26 cellular contexts compared by ENCODE assay signal in genomic region chr1:115933625-115934024, GRCh38.
"Had no signal": no experiment of that assay in that cellular context is flagged by ENCODE, and none has a peak within 500 bp of the region (broad histone marks: within the 10 kb centered on the region; RNA-seq: fewer than 3 reads in every experiment).

No MANE protein-coding gene starts in this region.

- DNase-seq: stimulated activated CD4-positive, alpha-beta T cell treated with anti-CD3 and anti-CD28 coated beads, Interleukin-2, amount 100 ng/mL, for 48 hours; stimulated activated CD4-positive, alpha-beta T cell treated with anti-CD3 and anti-CD28 coated beads, Interleukin-4, amount 100 ng/mL, for 1 hour; stimulated activated CD4-positive, alpha-beta T cell treated with anti-CD3 and anti-CD28 coated beads, Interleukin-4, amount 100 ng/mL, for 24 hours; stimulated activated CD4-positive, alpha-beta T cell treated with anti-CD3 and anti-CD28 coated beads, Interleukin-4, amount 100 ng/mL, for 4 hours; stimulated activated CD8-positive, alpha-beta memory T cell treated with anti-CD3 and anti-CD28 coated beads, Interleukin-4, amount 100 ng/mL, for 48 hours; stimulated activated naive B cell treated with anti-CD40 and anti-IgM and Interleukin-4, amounts not matched to agents 10 μg/mL and 1 μg/mL and 100 μg/mL, for 72 hours; stimulated activated naive CD4-positive, alpha-beta T cell; stimulated activated naive CD4-positive, alpha-beta T cell treated with Interleukin-2 at 50 U/mL for 16 hours; stimulated activated naive CD8-positive, alpha-beta T cell treated with anti-CD3 and anti-CD28 coated beads, Interleukin-15, amount 100 ng/mL, for 72 hours; stimulated activated naive CD8-positive, alpha-beta T cell treated with anti-CD3 and anti-CD28 coated beads, Interleukin-15, Interleukin-2, amounts not matched to agents 100 U/mL and 50 U/mL, for 24 hours; stomach; substantia nigra; testis; thyroid gland; tibial artery; transverse colon; trophoblast cell; uterus had no signal

- H3K4me1 ChIP-seq: testis, thyroid gland, transverse colon, upper lobe of left lung, uterus had no signal

- H3K27ac ChIP-seq: stomach, suprapubic skin, testis, thoracic aorta, thyroid gland, tibial artery, tibial nerve, transverse colon, upper lobe of left lung, uterus, vagina had no signal

- ATAC-seq: stimulated activated effector memory CD8-positive, alpha-beta T cell treated with anti-CD3 and anti-CD28 coated beads, Interleukin-12 subunit alpha, Interleukin-12 subunit beta, amount 100 ng/mL, for 72 hours; stimulated activated memory B cell treated with anti-CD40 and anti-IgM and Interleukin-4, amounts not matched to agents 10 μg/mL and 1 μg/mL and 100 μg/mL, for 72 hours; stimulated activated naive B cell treated with anti-CD40 and anti-IgM and Interleukin-4, amounts not matched to agents 10 μg/mL and 1 μg/mL and 100 μg/mL, for 72 hours; stimulated activated naive CD8-positive, alpha-beta T cell treated with anti-CD3 and anti-CD28 coated beads, Interleukin-15, amount 100 ng/mL, for 72 hours; stimulated activated naive CD8-positive, alpha-beta T cell treated with anti-CD3 and anti-CD28 coated beads, Interleukin-15, Interleukin-2, amounts not matched to agents 100 U/mL and 50 U/mL, for 24 hours had no signal

- H3K9me3 ChIP-seq: stomach, suprapubic skin, testis, thoracic aorta, thyroid gland, tibial artery, tibial nerve, transverse colon, upper lobe of left lung, uterus, vagina had no signal

- H3K4me3 ChIP-seq: stomach, suprapubic skin, testis, thoracic aorta, thyroid gland, tibial artery, tibial nerve, transverse colon, upper lobe of left lung, uterus, vagina had no signal

- H3K27me3 ChIP-seq: stomach, suprapubic skin, testis, thyroid gland, tibial artery, tibial nerve, transverse colon, upper lobe of left lung, uterus, vagina had no signal

- FAIRE-seq: urothelium cell line had no signal

- H3K36me3 ChIP-seq: stomach, suprapubic skin, thoracic aorta, thyroid gland, tibial artery, tibial nerve, transverse colon, upper lobe of left lung, uterus, vagina had no signal
